8 cellular contexts compared by ENCODE assay signal in the genomic region with DNA sequence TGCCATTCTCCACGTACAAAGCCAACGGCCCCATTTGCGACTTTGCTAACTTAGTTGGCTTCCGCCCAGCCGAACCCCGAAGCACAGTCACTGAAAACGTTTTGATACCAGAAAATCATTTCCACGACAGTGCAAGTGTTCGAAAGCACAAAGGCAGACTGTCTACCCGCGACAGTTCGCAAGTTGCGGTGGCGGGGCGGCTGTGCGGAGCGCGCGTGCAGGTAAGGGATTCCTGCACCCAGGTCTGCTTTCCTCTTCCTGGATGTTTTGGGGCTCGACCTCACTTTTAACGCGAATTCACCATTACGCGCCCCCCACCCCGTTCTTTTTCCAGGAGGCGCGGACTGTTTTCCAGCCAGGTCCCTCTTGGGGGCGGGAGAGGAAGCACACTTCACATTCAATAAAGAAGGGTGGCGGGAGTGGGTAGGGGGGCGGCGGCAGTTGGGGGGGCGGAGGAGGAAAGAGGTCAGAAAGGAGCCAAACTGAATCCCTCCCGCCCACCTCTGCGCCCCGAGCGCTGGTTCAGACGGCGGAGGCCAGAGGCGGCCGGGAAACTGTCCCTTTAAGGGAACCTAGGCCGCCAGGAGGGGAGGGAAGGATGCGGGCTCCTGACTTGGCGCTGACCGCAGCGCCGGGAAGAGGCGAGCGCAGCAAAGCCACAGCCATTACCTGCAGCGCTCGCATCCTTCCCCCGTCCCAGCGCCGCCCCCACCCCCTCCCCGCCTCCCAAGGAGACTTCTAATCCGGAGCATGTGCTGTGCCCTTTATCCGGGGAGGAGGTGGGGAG.
A peak's percentile ranks its signal among the peaks of the same experiment; 100 is the strongest.
DNase-seq lines count a peak whose midpoint lies in the region; ATAC-seq and TF ChIP-seq lines count a peak whose summit lies in the region.

No MANE protein-coding gene starts in this region.

- H3K27ac Mint-ChIP-seq in activated naive CD4-positive, alpha-beta T cell treated with anti-CD3 and anti-CD28 coated beads, Interleukin-2, amount 50 U/mL, for 24 hours = no peak overlapping the region
- no peak overlapping the region for H3K27ac Mint-ChIP-seq in activated naive CD4-positive, alpha-beta T cell treated with anti-CD3 and anti-CD28 coated beads, Interleukin-2, amount 50 U/mL, for 72 hours

- H3K4me3 Mint-ChIP-seq in activated naive CD4-positive, alpha-beta T cell treated with anti-CD3 and anti-CD28 coated beads, Interleukin-2, amount 50 U/mL, for 24 hours = peak overlapping the region; percentile 12

- peaks cover 14% of the 10 kb centered on the region for H3K4me1 Mint-ChIP-seq in activated naive CD4-positive, alpha-beta T cell treated with anti-CD3 and anti-CD28 coated beads, Interleukin-2, amount 50 U/mL, for 24 hours

- peak overlapping the region; percentile 85; the same call in 1 of the 2 replicates for H3K4me3 ChIP-seq in iPS DF 6.9 (ENCODE audit: low read length)
- peak overlapping the region; percentile 72 for H3K4me3 ChIP-seq in retinal pigment epithelial cell (ENCODE audit: low read length)

- H3K9me3 ChIP-seq in iPS DF 6.9 (ENCODE audit: control insufficient read depth, insufficient read depth, low read length) = no peaks in the 10 kb centered on the region

- H3K9me3 Mint-ChIP-seq in activated naive CD4-positive, alpha-beta T cell treated with anti-CD3 and anti-CD28 coated beads, Interleukin-2, amount 50 U/mL, for 24 hours = no peaks in the 10 kb centered on the region
- H3K9me3 Mint-ChIP-seq in activated naive CD4-positive, alpha-beta T cell treated with anti-CD3 and anti-CD28 coated beads, Interleukin-2, amount 50 U/mL, for 72 hours = no peaks in the 10 kb centered on the region

- no peaks in the 10 kb centered on the region for H3K36me3 Mint-ChIP-seq in activated naive CD4-positive, alpha-beta T cell treated with anti-CD3 and anti-CD28 coated beads, Interleukin-2, amount 50 U/mL, for 24 hours
- H3K36me3 Mint-ChIP-seq in activated naive CD4-positive, alpha-beta T cell treated with anti-CD3 and anti-CD28 coated beads, Interleukin-2, amount 50 U/mL, for 72 hours = peaks cover 7 to 14% of the 10 kb centered on the region in 2 donors

- ATAC-seq in activated naive CD4-positive, alpha-beta T cell treated with anti-CD3 and anti-CD28 coated beads, Interleukin-2, amount 50 U/mL, for 72 hours = no peak

- no peak overlapping the region for H3K27ac ChIP-seq in iPS DF 6.9 (ENCODE audit: low read length)

- H3K27me3 Mint-ChIP-seq in activated naive CD4-positive, alpha-beta T cell treated with anti-CD3 and anti-CD28 coated beads, Interleukin-2, amount 50 U/mL, for 24 hours = peaks cover 51% of the 10 kb centered on the region

- H3K27me3 ChIP-seq in iPS DF 6.9 (ENCODE audit: control insufficient read depth, insufficient read depth, low read length) = peaks cover 3% of the 10 kb centered on the region; the same call in 1 of the 2 replicates

- no peaks in the 10 kb centered on the region; the same call in 1 of the 2 replicates for H3K4me1 ChIP-seq in iPS DF 6.9 (ENCODE audit: control insufficient read depth, insufficient read depth, low read length)

- no peak for DNase-seq in activated naive CD4-positive, alpha-beta T cell treated with anti-CD3 and anti-CD28 coated beads, Interleukin-2, amount 50 U/mL, for 72 hours (ENCODE audit: low spot score in 2 of 2)
- DNase-seq in NCI-H2171 (lab: John Stamatoyannopoulos, UW) (peak; percentile 57), astrocyte of the hippocampus (ENCODE audit: low read depth, low spot score) (peak; percentile 78), iPS DF 6.9 (ENCODE audit: low read depth, low spot score) (no peak), retinal pigment epithelial cell (ENCODE audit: low read depth) (peak; percentile 10), GOT3 (lab: John Stamatoyannopoulos, UW) (no peak), SIG-M5 treated with dmso at 0.1 percent for 504 hours (lab: John Stamatoyannopoulos, UW; ENCODE audit: unreplicated experiment) (no peak)

- no peaks in the 10 kb centered on the region for H3K36me3 ChIP-seq in iPS DF 6.9 (ENCODE audit: control insufficient read depth, insufficient read depth, low read length)

- no CpG with 5 or more reads among the region's 56 CpGs for WGBS in iPS DF 6.9 (ENCODE audit: insufficient coverage, insufficient read length)

- no peak for TF ChIP-seq CTCF in retinal pigment epithelial cell (conservative IDR thresholded peaks at IDR 0.05; ENCODE audit: low read depth, low read length)

Comparison
In these comparisons a context has a peak if more than half of its experiments do, and no peak if none do; other contexts are left out.
1. DNase-seq: peak in NCI-H2171 (single experiment), astrocyte of the hippocampus (single experiment) and retinal pigment epithelial cell (single experiment); none in activated naive CD4-positive, alpha-beta T cell treated with anti-CD3 and anti-CD28 coated beads, Interleukin-2, amount 50 U/mL, for 72 hours (0 of 2), iPS DF 6.9 (single experiment), GOT3 (single experiment) and SIG-M5 treated with dmso at 0.1 percent for 504 hours (single experiment).